In the genomic region with DNA sequence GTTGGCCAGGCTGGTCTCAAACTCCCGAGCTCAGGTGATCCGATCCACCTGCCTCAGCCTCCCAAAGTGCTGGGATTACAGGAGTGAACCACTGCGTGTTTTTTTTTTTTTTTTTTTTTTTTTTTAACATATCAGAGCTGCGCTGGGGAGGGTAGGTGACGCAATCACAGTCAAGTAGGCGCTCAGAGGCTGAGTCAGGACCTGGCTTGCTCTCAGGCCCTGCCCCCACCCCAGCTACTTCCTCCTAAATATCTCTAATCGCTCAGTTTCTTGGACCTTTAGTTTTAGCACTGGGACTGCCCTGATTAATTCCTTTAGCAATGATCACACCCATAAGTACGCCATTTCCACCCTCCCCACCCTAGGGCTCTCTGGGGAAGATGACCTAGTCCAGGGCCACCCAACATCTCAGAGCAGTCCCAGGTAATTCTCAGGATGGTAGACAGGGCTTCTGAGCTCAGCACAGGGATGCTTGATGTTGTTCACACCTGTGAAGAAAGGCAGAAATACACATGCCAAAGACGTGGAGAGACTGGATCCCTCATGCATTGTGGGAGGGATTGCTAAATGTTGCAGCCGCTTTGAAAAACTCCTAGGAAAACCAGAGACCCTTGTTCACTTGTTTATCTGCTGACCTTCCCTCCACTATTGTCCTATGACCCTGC, we compare ENCODE assay signal across 8 cellular contexts. TPM values are rescaled to one million over a fixed set of nuclear protein-coding genes. Genes with fewer than 3 reads are reported as not detected.
DNase-seq lines count a peak whose midpoint lies in the region; ATAC-seq lines count a peak whose summit lies in the region.

No MANE protein-coding gene starts in this region.

- ATAC-seq in GM21423 (IDR thresholded peaks at IDR 0.05; ENCODE audit: unreplicated experiment) (no peak), GM21515 (IDR thresholded peaks at IDR 0.05; ENCODE audit: unreplicated experiment) (no peak), GM19463 (IDR thresholded peaks at IDR 0.05; ENCODE audit: unreplicated experiment) (no peak)

- DNase-seq in GF-D8 (lab: John Stamatoyannopoulos, UW): peak; percentile 0
- DNase-seq in RPMI7951 (ENCODE audit: low read depth): peak; percentile 82
- peak; percentile 65 for DNase-seq in activated naive CD4-positive, alpha-beta T cell treated with anti-CD3 and anti-CD28 coated beads, Interleukin-2, amount 50 U/mL, for 16 hours
- DNase-seq in islet precursor cell: peak; percentile 71
- DNase-seq in stimulated activated CD4-positive, alpha-beta T cell treated with anti-CD3 and anti-CD28 coated beads, TNF-alpha, amount 100 ng/mL, for 24 hours (ENCODE audit: low read depth in 3 of 3): peak; percentile 16 to 57 (median 25)

RNA-seq across cellular contexts. Expression of a gene that starts 50.2 kb away (rescaled TPM):
- total RNA-seq in RPMI7951 (2014; rRNA removed; shearing (Covaris generic)): 168 and 210 TPM in 2 replicates

Comparison
In these comparisons a context has a peak if more than half of its experiments do, and no peak if none do; other contexts are left out.
1. DNase-seq: peak in every context shown above with its lines; median percentile 82 in RPMI7951; 71 in islet precursor cell; 65 in activated naive CD4-positive, alpha-beta T cell treated with anti-CD3 and anti-CD28 coated beads, Interleukin-2, amount 50 U/mL, for 16 hours; 25 in stimulated activated CD4-positive, alpha-beta T cell treated with anti-CD3 and anti-CD28 coated beads, TNF-alpha, amount 100 ng/mL, for 24 hours; 0 in GF-D8.